ENCODE assay signal across 8 cellular contexts in genomic region chr5:102866315-102866693, GRCh38.
DNase-seq lines count a peak whose midpoint lies in the region; ATAC-seq and TF ChIP-seq lines count a peak whose summit lies in the region.

No MANE protein-coding gene starts in this region.

- no peak for DNase-seq in CD8-positive, alpha-beta T cell
- peak; percentile 59 for DNase-seq in astrocyte of the spinal cord (ENCODE audit: low read depth, low spot score)
- DNase-seq in thoracic aorta (ENCODE audit: low spot score), result no peak
- no peak for DNase-seq in ureter (ENCODE audit: low spot score)
- no peak for DNase-seq in NCI-H1694 (lab: John Stamatoyannopoulos, UW)

- peak overlapping the region; percentile 55 for H3K4me3 ChIP-seq in CD8-positive, alpha-beta T cell (ENCODE audit: low read depth, low read length)
- H3K4me3 ChIP-seq in astrocyte of the spinal cord (ENCODE audit: low read depth, low read length) (peak overlapping the region; percentile 64), thoracic aorta (peak overlapping the region; percentile 88)

- peaks cover 23% of the 10 kb centered on the region for H3K27me3 Mint-ChIP-seq in CD8-positive, alpha-beta T cell (ENCODE audit: low read depth)

- no peak for TF ChIP-seq CTCF in CD8-positive, alpha-beta T cell (IDR thresholded peaks at IDR 0.05)
- no peak for TF ChIP-seq CTCF in astrocyte of the spinal cord (IDR thresholded peaks at IDR 0.05; ENCODE audit: low read depth, low read length)
- TF ChIP-seq CTCF in thoracic aorta (IDR thresholded peaks at IDR 0.05), result no peak

- H3K9me3 ChIP-seq in CD8-positive, alpha-beta T cell (ENCODE audit: low read length), result no peaks in the 10 kb centered on the region
- no peaks in the 10 kb centered on the region for H3K9me3 ChIP-seq in thoracic aorta

- peaks cover 16% of the 10 kb centered on the region for H3K36me3 Mint-ChIP-seq in CD8-positive, alpha-beta T cell

- peaks cover 21% of the 10 kb centered on the region for H3K27me3 ChIP-seq in CD8-positive, alpha-beta T cell (ENCODE audit: insufficient read depth, low read length)
- H3K27me3 ChIP-seq in layer of hippocampus (ENCODE audit: control insufficient read depth, insufficient read depth, low read length), result no peaks in the 10 kb centered on the region
- H3K27me3 ChIP-seq in thoracic aorta (replicated peaks; ENCODE audit: insufficient read depth), result no peaks in the 10 kb centered on the region

- peaks cover 13% of the 10 kb centered on the region for H3K4me1 Mint-ChIP-seq in CD8-positive, alpha-beta T cell (ENCODE audit: low read depth)

- CTCF ChIA-PET in CD8-positive, alpha-beta T cell (lab: Charles Lee), result interaction anchor here (1.0 to 3.1 kb wide), 2 partner anchors 86 to 260 kb away, joined by 3 to 6 read pairs; no protein-coding TSS in a partner anchor

- POLR2A ChIA-PET in CD8-positive, alpha-beta T cell (lab: Charles Lee), result interaction anchor here (1.3 kb wide), 1 partner anchor 12 kb away, joined by 4 read pairs; no protein-coding TSS in a partner anchor

- intact Hi-C loops in CD8-positive, alpha-beta T cell (cut with DNase I, micrococcal nuclease), result no loop called here

- H3K27ac ChIP-seq in CD8-positive, alpha-beta T cell (ENCODE audit: low read depth, low read length), result no peak overlapping the region
- H3K27ac ChIP-seq in layer of hippocampus (ENCODE audit: low read depth, low read length), result peak overlapping the region; percentile 50
- peak overlapping the region; percentile 86 to 90 for H3K27ac ChIP-seq in thoracic aorta

- no peaks in the 10 kb centered on the region for H3K9me3 Mint-ChIP-seq in CD8-positive, alpha-beta T cell

- no peaks in the 10 kb centered on the region for H3K36me3 ChIP-seq in CD8-positive, alpha-beta T cell (ENCODE audit: insufficient read depth, low read length)
- H3K36me3 ChIP-seq in thoracic aorta, result no peaks in the 10 kb centered on the region

- in situ Hi-C loops in astrocyte of the spinal cord (cut with HindIII; ENCODE audit: low sequenced_read_pairs), result no loop called here

- ATAC-seq in CD8-positive, alpha-beta T cell, result no peak
- peak; percentile 5 for ATAC-seq in HG03039 (IDR thresholded peaks at IDR 0.05; ENCODE audit: unreplicated experiment)
- ATAC-seq in thoracic aorta (ENCODE audit: insufficient number of reproducible peaks, low FRiP score, low read depth), result no peak
- ATAC-seq in GM19035 (IDR thresholded peaks at IDR 0.05; ENCODE audit: unreplicated experiment), result no peak

- no peak overlapping the region for H3K27ac Mint-ChIP-seq in CD8-positive, alpha-beta T cell

- H3K4me3 Mint-ChIP-seq in CD8-positive, alpha-beta T cell, result peak overlapping the region; percentile 74

- H3K4me1 ChIP-seq in CD8-positive, alpha-beta T cell (ENCODE audit: insufficient read depth, low read length), result peaks cover 10% of the 10 kb centered on the region
- H3K4me1 ChIP-seq in thoracic aorta (ENCODE audit: control insufficient read depth in 1 of 2, low read depth in 2 of 2), result peaks cover 35 to 57% of the 10 kb centered on the region in 2 donors
